21 cellular contexts compared by ENCODE assay signal in the genomic region with DNA sequence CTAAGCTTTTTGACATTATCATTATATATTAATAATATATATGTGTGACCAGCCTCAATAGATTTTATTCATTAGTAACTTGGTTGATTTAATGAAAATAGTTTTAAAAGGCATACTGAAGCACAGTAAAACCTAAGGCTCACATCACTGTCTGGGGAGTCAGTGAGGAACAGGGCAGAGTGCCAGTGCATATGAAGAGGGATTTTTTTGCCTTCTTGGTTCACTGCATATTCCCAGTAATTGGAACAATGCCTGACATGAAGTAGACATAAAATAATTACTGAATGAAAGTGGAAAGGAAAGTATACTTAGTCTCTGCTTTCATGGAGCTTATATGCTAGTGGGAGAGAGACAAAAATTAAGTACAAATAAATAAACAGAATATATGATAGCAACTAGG.
DNase-seq lines count a peak whose midpoint lies in the region; TF ChIP-seq lines count a peak whose summit lies in the region.
"Had no signal": no experiment of that assay in that cellular context is flagged by ENCODE, and none has a peak within 500 bp of the region (broad histone marks: within the 10 kb centered on the region; RNA-seq: fewer than 3 reads in every experiment).

No MANE protein-coding gene starts in this region.

- H3K9me3 ChIP-seq in SK-N-SH (no peaks in the 10 kb centered on the region), esophagus muscularis mucosa (no peaks in the 10 kb centered on the region), SJCRH30 (replicated peaks) (0 out of 2 replicates have a peak, but pooled peaks cover 5% of the 10 kb centered on the region)
- H3K9me3 ChIP-seq: esophagus squamous epithelium, uterus had no signal

- H3K9ac ChIP-seq in SK-N-SH, result no peak overlapping the region

- H3K27ac ChIP-seq in SK-N-SH (ENCODE audit: low read depth in 2 of 2, low read length in 1 of 2), result no peak overlapping the region
- H3K27ac ChIP-seq in esophagus muscularis mucosa (replicated peaks in 1 of 4), result no peak overlapping the region
- no peak overlapping the region for H3K27ac ChIP-seq in SJCRH30
- H3K27ac ChIP-seq: cardiac muscle cell, HL-60, uterus had no signal

- peaks cover 2 to 3% of the 10 kb centered on the region in 2 donors for H3K36me3 Mint-ChIP-seq in CD14-positive monocyte
- H3K36me3 Mint-ChIP-seq: natural killer cell had no signal

- no peaks in the 10 kb centered on the region for H3K9me2 ChIP-seq in SK-N-SH

- H3K4me2 ChIP-seq in SK-N-SH, result peak overlapping the region; percentile 31; the same call in 1 of the 2 replicates
- H3K4me2 ChIP-seq: smooth muscle cell had no signal

- H3K4me3 ChIP-seq in AG10803 (ENCODE audit: low read length) (no peak overlapping the region), SK-N-SH (ENCODE audit: low read depth in 2 of 2, low read length in 1 of 2) (no peak overlapping the region), esophagus muscularis mucosa (no peak overlapping the region), SJCRH30 (no peak overlapping the region)
- H3K4me3 ChIP-seq: cardiac muscle cell, esophagus squamous epithelium, K562, smooth muscle cell, uterus had no signal

- H3K79me2 ChIP-seq in SK-N-SH (ENCODE audit: insufficient read depth), result peaks cover 36% of the 10 kb centered on the region

- H3F3A ChIP-seq in SK-N-SH (replicated peaks; ENCODE audit: insufficient read depth), result peaks cover 10% of the 10 kb centered on the region

- TF ChIP-seq CTCF in AG10803 (conservative IDR thresholded peaks at IDR 0.05; ENCODE audit: low read length) (no peak), SK-N-SH (IDR thresholded peaks at IDR 0.05) (no peak), esophagus muscularis mucosa (IDR thresholded peaks at IDR 0.05) (no peak), CD14-positive monocyte (IDR thresholded peaks at IDR 0.05) (no peak)

- H3K4me3 Mint-ChIP-seq in CD14-positive monocyte, result no peak overlapping the region
- H3K4me3 Mint-ChIP-seq: activated naive CD8-positive, alpha-beta T cell treated with anti-CD3 and anti-CD28 coated beads, Interleukin-2, amount 10 ng/mL, durations not matched to agents 7 days and 5 days; H9; natural killer cell had no signal

- peaks cover 0 to 2% (median 0%) of the 10 kb centered on the region in 3 donors for H3K27me3 Mint-ChIP-seq in CD14-positive monocyte (ENCODE audit: low read depth in 3 of 3)
- H3K27me3 Mint-ChIP-seq: activated naive CD8-positive, alpha-beta T cell treated with anti-CD3 and anti-CD28 coated beads, Interleukin-2, amount 10 ng/mL, durations not matched to agents 7 days and 5 days had no signal

- CTCF ChIA-PET in SK-N-SH (lab: Yijun Ruan, JAX), result interaction anchor here (2.2 to 3.7 kb wide), 2 partner anchors 12 to 42 kb away, joined by 5 to 19 read pairs; no protein-coding TSS in a partner anchor

- no peaks in the 10 kb centered on the region for H3K27me3 ChIP-seq in SK-N-SH (ENCODE audit: insufficient read depth)
- no peaks in the 10 kb centered on the region for H3K27me3 ChIP-seq in esophagus muscularis mucosa
- H3K27me3 ChIP-seq in SJCRH30, result no peaks in the 10 kb centered on the region
- H3K27me3 ChIP-seq: cardiac muscle cell, esophagus squamous epithelium, uterus had no signal

- H3K27ac Mint-ChIP-seq in CD14-positive monocyte, result no peak overlapping the region
- H3K27ac Mint-ChIP-seq: activated naive CD8-positive, alpha-beta T cell treated with anti-CD3 and anti-CD28 coated beads, Interleukin-2, amount 10 ng/mL, durations not matched to agents 7 days and 5 days had no signal

- H3K36me3 ChIP-seq in SK-N-SH (replicated peaks in 1 of 2; ENCODE audit: control insufficient read depth in 1 of 2, insufficient read depth in 2 of 2, low read length in 1 of 2) (no peaks in the 10 kb centered on the region), esophagus muscularis mucosa (no peaks in the 10 kb centered on the region), SJCRH30 (no peaks in the 10 kb centered on the region)
- H3K36me3 ChIP-seq: cardiac muscle cell, esophagus squamous epithelium, uterus had no signal

- intact Hi-C loops in esophagus muscularis mucosa (cut with DNase I) (no loop called here), CD14-positive monocyte (cut with micrococcal nuclease) (no loop called here)

- no peak for TF ChIP-seq POLR2A in esophagus muscularis mucosa (IDR thresholded peaks at IDR 0.05; ENCODE audit: low read depth)

- peaks cover 0 to 19% of the 10 kb centered on the region in 2 experiments; a peak in 3 of 4 replicates for H3K4me1 ChIP-seq in SK-N-SH (ENCODE audit: control insufficient read depth in 1 of 2, insufficient read depth in 2 of 2, low read depth in 1 of 2, low read length in 1 of 2)
- H3K4me1 ChIP-seq in esophagus muscularis mucosa, result peaks cover 0 to 27% (median 12%) of the 10 kb centered on the region in 4 donors
- H3K4me1 ChIP-seq in SJCRH30, result peaks cover 9% of the 10 kb centered on the region

- peaks cover 0 to 4% (median 0%) of the 10 kb centered on the region in 7 donors for H3K9me3 Mint-ChIP-seq in CD14-positive monocyte
- H3K9me3 Mint-ChIP-seq: activated naive CD8-positive, alpha-beta T cell treated with anti-CD3 and anti-CD28 coated beads, Interleukin-2, amount 10 ng/mL, durations not matched to agents 7 days and 5 days; H9 had no signal

- no peak for TF ChIP-seq RAD21 in SK-N-SH (IDR thresholded peaks at IDR 0.05; ENCODE audit: low read length)

- peaks cover 14% of the 10 kb centered on the region for H3K4me1 Mint-ChIP-seq in CD14-positive monocyte
- H3K4me1 Mint-ChIP-seq: activated naive CD8-positive, alpha-beta T cell treated with anti-CD3 and anti-CD28 coated beads, Interleukin-2, amount 10 ng/mL, durations not matched to agents 7 days and 5 days had no signal

- POLR2A ChIA-PET in SK-N-SH (lab: Yijun Ruan, JAX), result no interaction called here

- peak; percentile 38 for DNase-seq in AG10803 (ENCODE audit: low read depth)
- DNase-seq in NCI-H1105 treated with DMSO at 0.1 percent for 48 hours (lab: John Stamatoyannopoulos, UW), result peak; percentile 66
- DNase-seq in SK-N-SH, result no peak
- peak; percentile 48 for DNase-seq in glomerular visceral epithelial cell (ENCODE audit: extremely low spot score)
- DNase-seq in esophagus muscularis mucosa (ENCODE audit: extremely low spot score), result no peak
- no peak for DNase-seq in SJCRH30
- DNase-seq in CD14-positive monocyte (ENCODE audit: low spot score), result no peak
- DNase-seq in activated T-cell treated with anti-CD3 and anti-CD28 coated beads, Interleukin-2, amount 50 U/mL, for 1 hour, result no peak
- DNase-seq: activated naive CD8-positive, alpha-beta T cell treated with anti-CD3 and anti-CD28 coated beads, Interleukin-2, amount 10 ng/mL, durations not matched to agents 7 days and 5 days; EL; esophagus squamous epithelium; H9; mesendoderm; natural killer cell; stimulated activated CD4-positive, alpha-beta T cell treated with anti-CD3 and anti-CD28 coated beads, Interleukin-4, amount 100 ng/mL, for 4 hours; T1000; uterus had no signal

- no peak overlapping the region for H2AFZ ChIP-seq in SK-N-SH (ENCODE audit: low read depth)

- H4K20me1 ChIP-seq in SK-N-SH (ENCODE audit: insufficient read depth), result no peaks in the 10 kb centered on the region

- TF ChIP-seq EP300 in SK-N-SH (IDR thresholded peaks at IDR 0.05; ENCODE audit: borderline replicate concordance in 1 of 2, low read depth in 1 of 2, low read length in 1 of 2) (no peak), esophagus muscularis mucosa (IDR thresholded peaks at IDR 0.05) (no peak)

TF ChIP-seq in SK-N-SH, 30 proteins besides CTCF, POLR2A, EP300 and RAD21:
- no peak for TF ChIP-seq SIN3A (IDR thresholded peaks at IDR 0.05; ENCODE audit: borderline replicate concordance, low read depth, low read length)
- TF ChIP-seq TCF12 (IDR thresholded peaks at IDR 0.05), result peak; percentile 11; the same call in 1 of the 2 replicates
- TF ChIP-seq, protein P1, sequence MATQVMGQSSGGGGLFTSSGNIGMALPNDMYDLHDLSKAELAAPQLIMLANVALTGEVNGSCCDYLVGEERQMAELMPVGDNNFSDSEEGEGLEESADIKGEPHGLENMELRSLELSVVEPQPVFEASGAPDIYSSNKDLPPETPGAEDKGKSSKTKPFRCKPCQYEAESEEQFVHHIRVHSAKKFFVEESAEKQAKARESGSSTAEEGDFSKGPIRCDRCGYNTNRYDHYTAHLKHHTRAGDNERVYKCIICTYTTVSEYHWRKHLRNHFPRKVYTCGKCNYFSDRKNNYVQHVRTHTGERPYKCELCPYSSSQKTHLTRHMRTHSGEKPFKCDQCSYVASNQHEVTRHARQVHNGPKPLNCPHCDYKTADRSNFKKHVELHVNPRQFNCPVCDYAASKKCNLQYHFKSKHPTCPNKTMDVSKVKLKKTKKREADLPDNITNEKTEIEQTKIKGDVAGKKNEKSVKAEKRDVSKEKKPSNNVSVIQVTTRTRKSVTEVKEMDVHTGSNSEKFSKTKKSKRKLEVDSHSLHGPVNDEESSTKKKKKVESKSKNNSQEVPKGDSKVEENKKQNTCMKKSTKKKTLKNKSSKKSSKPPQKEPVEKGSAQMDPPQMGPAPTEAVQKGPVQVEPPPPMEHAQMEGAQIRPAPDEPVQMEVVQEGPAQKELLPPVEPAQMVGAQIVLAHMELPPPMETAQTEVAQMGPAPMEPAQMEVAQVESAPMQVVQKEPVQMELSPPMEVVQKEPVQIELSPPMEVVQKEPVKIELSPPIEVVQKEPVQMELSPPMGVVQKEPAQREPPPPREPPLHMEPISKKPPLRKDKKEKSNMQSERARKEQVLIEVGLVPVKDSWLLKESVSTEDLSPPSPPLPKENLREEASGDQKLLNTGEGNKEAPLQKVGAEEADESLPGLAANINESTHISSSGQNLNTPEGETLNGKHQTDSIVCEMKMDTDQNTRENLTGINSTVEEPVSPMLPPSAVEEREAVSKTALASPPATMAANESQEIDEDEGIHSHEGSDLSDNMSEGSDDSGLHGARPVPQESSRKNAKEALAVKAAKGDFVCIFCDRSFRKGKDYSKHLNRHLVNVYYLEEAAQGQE (IDR thresholded peaks at IDR 0.05; ENCODE audit: low read depth, low read length), result no peak
- 0 out of 2 replicates have a peak, but pooled peaks have one; percentile 29 for TF ChIP-seq NFIC (IDR thresholded peaks at IDR 0.05; ENCODE audit: borderline replicate concordance)
TF ChIP-seq in SK-N-SH: peak in this region for 2.

Comparison
In these comparisons a context has a peak if more than half of its experiments do, and no peak if none do; other contexts are left out.
1. DNase-seq: peak in AG10803 (single experiment), NCI-H1105 treated with DMSO at 0.1 percent for 48 hours (single experiment) and glomerular visceral epithelial cell (single experiment); none in SK-N-SH (single experiment), esophagus muscularis mucosa (single experiment), SJCRH30 (0 of 2), CD14-positive monocyte (single experiment) and activated T-cell treated with anti-CD3 and anti-CD28 coated beads, Interleukin-2, amount 50 U/mL, for 1 hour (single experiment).